Comparison of ENCODE assay signal across 9 cellular contexts in the genomic region with DNA sequence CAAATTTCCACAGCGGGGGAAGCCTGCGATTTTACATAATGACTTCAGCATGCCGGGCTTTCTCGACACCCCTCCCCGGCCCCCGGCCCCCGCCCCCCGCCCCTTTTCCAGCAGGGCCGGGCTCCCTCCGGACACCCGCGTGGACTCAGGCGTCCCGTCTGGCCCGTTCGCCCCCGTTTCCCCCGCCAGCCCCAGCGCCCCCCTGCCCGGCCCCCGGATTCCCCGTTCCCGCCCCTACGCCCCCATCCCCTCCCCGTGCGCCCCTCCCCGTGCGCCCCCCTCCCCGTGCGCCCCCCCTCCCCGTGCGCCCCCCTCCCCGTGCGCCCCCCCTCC. TPM values are rescaled to one million over a fixed set of nuclear protein-coding genes. Genes with fewer than 3 reads are reported as not detected.
DNase-seq lines count a peak whose midpoint lies in the region; ATAC-seq and TF ChIP-seq lines count a peak whose summit lies in the region.
"Had no signal": no experiment of that assay in that cellular context is flagged by ENCODE, and none has a peak within 500 bp of the region (broad histone marks: within the 10 kb centered on the region; RNA-seq: fewer than 3 reads in every experiment).

No MANE protein-coding gene starts in this region.

- no peak for TF ChIP-seq CTCF in natural killer cell (IDR thresholded peaks at IDR 0.05)
- TF ChIP-seq CTCF in upper lobe of right lung (IDR thresholded peaks at IDR 0.05), result no peak
- TF ChIP-seq CTCF in GM10266 (IDR thresholded peaks at IDR 0.05; ENCODE audit: control insufficient read depth, insufficient read depth, low read depth, missing control alignments), result no peak

- H3K27me3 Mint-ChIP-seq in activated naive CD8-positive, alpha-beta T cell treated with anti-CD3 and anti-CD28 coated beads, Interleukin-2, amount 50 U/mL, for 24 hours, result peaks cover 16% of the 10 kb centered on the region
- peaks cover 26 to 31% of the 10 kb centered on the region in 2 donors for H3K27me3 Mint-ChIP-seq in natural killer cell (ENCODE audit: low read depth in 2 of 2)

- DNase-seq in Right ventricle myocardium inferior (ENCODE audit: missing footprints) (peak; percentile 5), left cardiac atrium (no peak), natural killer cell (no peak), upper lobe of right lung (peak; percentile 53), GDM1 (lab: John Stamatoyannopoulos, UW) (no peak), RPMI8226 (no peak), GM10266 (ENCODE audit: extremely low spot score) (no peak)
- no peak for DNase-seq in activated naive CD8-positive, alpha-beta T cell treated with anti-CD3 and anti-CD28 coated beads, Interleukin-2, amount 50 U/mL, for 24 hours
- DNase-seq: cerebellar nuclear complex had no signal

- peak overlapping the region; percentile 89 for H3K27ac Mint-ChIP-seq in activated naive CD8-positive, alpha-beta T cell treated with anti-CD3 and anti-CD28 coated beads, Interleukin-2, amount 50 U/mL, for 24 hours
- peak overlapping the region in 1 of 2 donors; percentile 75 for H3K27ac Mint-ChIP-seq in natural killer cell

- no peaks in the 10 kb centered on the region for H3K9me3 ChIP-seq in upper lobe of right lung

- H3K9me3 Mint-ChIP-seq in activated naive CD8-positive, alpha-beta T cell treated with anti-CD3 and anti-CD28 coated beads, Interleukin-2, amount 50 U/mL, for 24 hours, result no peaks in the 10 kb centered on the region
- H3K9me3 Mint-ChIP-seq in natural killer cell, result no peaks in the 10 kb centered on the region

- peaks cover 25% of the 10 kb centered on the region for H3K27me3 ChIP-seq in upper lobe of right lung

- peaks cover 35% of the 10 kb centered on the region for H3K4me1 ChIP-seq in upper lobe of right lung

- H3K27ac ChIP-seq in upper lobe of right lung, result peak overlapping the region; percentile 87

- ATAC-seq in Right ventricle myocardium inferior, result no peak
- no peak for ATAC-seq in left cardiac atrium
- no peak for ATAC-seq in activated naive CD8-positive, alpha-beta T cell treated with anti-CD3 and anti-CD28 coated beads, Interleukin-2, amount 50 U/mL, for 24 hours
- ATAC-seq in natural killer cell, result no peak
- ATAC-seq in upper lobe of right lung, result no peak

- peak overlapping the region; percentile 58 for H3K4me3 ChIP-seq in upper lobe of right lung

- no peaks in the 10 kb centered on the region for H3K36me3 ChIP-seq in upper lobe of right lung

- H3K36me3 Mint-ChIP-seq in activated naive CD8-positive, alpha-beta T cell treated with anti-CD3 and anti-CD28 coated beads, Interleukin-2, amount 50 U/mL, for 24 hours (ENCODE audit: low read depth), result peaks cover 16% of the 10 kb centered on the region
- no peaks in the 10 kb centered on the region for H3K36me3 Mint-ChIP-seq in natural killer cell

- intact Hi-C loops in Right ventricle myocardium inferior (cut with DNase I), result loop anchor here (5.0 kb wide), 1 partner anchor 132 kb away; no protein-coding TSS in a partner anchor
- intact Hi-C loops in left cardiac atrium (cut with DNase I), result loop anchor here in 1 of 2 donors (5.0 kb wide), 1 partner anchor 132 kb away; no protein-coding TSS in a partner anchor
- intact Hi-C loops in natural killer cell (cut with micrococcal nuclease), result no loop called here
- intact Hi-C loops in upper lobe of right lung (cut with DNase I), result no loop called here

- peak overlapping the region; percentile 73 for H3K4me3 Mint-ChIP-seq in activated naive CD8-positive, alpha-beta T cell treated with anti-CD3 and anti-CD28 coated beads, Interleukin-2, amount 50 U/mL, for 24 hours
- H3K4me3 Mint-ChIP-seq in natural killer cell, result peak overlapping the region; percentile 79

- H3K4me1 Mint-ChIP-seq in activated naive CD8-positive, alpha-beta T cell treated with anti-CD3 and anti-CD28 coated beads, Interleukin-2, amount 50 U/mL, for 24 hours, result peaks cover 31% of the 10 kb centered on the region
- H3K4me1 Mint-ChIP-seq in natural killer cell, result peaks cover 14 to 28% of the 10 kb centered on the region in 2 donors

RNA-seq across cellular contexts. Expression of a gene that starts 0.5 kb away (rescaled TPM):
- total RNA-seq in Right ventricle myocardium inferior (18.5 TPM), left cardiac atrium (10 to 100 TPM; 17.1 to 18.9 TPM), natural killer cell (10 to 100 TPM; 35.8 to 47.4 (median 37.1) TPM), upper lobe of right lung (16.6 TPM)

Comparison
In these comparisons a context has a peak if more than half of its experiments do, and no peak if none do; other contexts are left out.
1. DNase-seq: peak in Right ventricle myocardium inferior (single experiment) and upper lobe of right lung (single experiment); none in left cardiac atrium (single experiment), activated naive CD8-positive, alpha-beta T cell treated with anti-CD3 and anti-CD28 coated beads, Interleukin-2, amount 50 U/mL, for 24 hours (single experiment), natural killer cell (single experiment), GDM1 (single experiment), RPMI8226 (single experiment) and GM10266 (single experiment).